18 cellular contexts compared by ENCODE assay signal in genomic region chr11:108818971-108819370, GRCh38.
DNase-seq lines count a peak whose midpoint lies in the region; ATAC-seq and TF ChIP-seq lines count a peak whose summit lies in the region.
"Had no signal": no experiment of that assay in that cellular context is flagged by ENCODE, and none has a peak within 500 bp of the region (broad histone marks: within the 10 kb centered on the region; RNA-seq: fewer than 3 reads in every experiment).

No MANE protein-coding gene starts in this region.

- H3K27ac Mint-ChIP-seq in memory B cell, result peak overlapping the region; percentile 30
- H3K27ac Mint-ChIP-seq: CD4-positive, CD25-positive, alpha-beta regulatory T cell; GM23338 had no signal

- H3K27me3 Mint-ChIP-seq in memory B cell, result no peaks in the 10 kb centered on the region
- H3K27me3 Mint-ChIP-seq: CD4-positive, CD25-positive, alpha-beta regulatory T cell had no signal

- peaks cover 4% of the 10 kb centered on the region for H3K4me1 Mint-ChIP-seq in memory B cell

- no peaks in the 10 kb centered on the region for H3K9me3 Mint-ChIP-seq in memory B cell
- H3K9me3 Mint-ChIP-seq: GM23338 had no signal

- H3K4me3 ChIP-seq in choroid plexus epithelial cell (ENCODE audit: low read depth, low read length), result no peak overlapping the region
- H3K4me3 ChIP-seq: GM23338 had no signal

- H3K4me3 Mint-ChIP-seq in memory B cell, result no peak overlapping the region
- H3K4me3 Mint-ChIP-seq: CD4-positive, CD25-positive, alpha-beta regulatory T cell; GM23338 had no signal

- H3K36me3 Mint-ChIP-seq in memory B cell, result peaks cover 13% of the 10 kb centered on the region
- H3K36me3 Mint-ChIP-seq: CD4-positive, CD25-positive, alpha-beta regulatory T cell had no signal

- DNase-seq in AML-193 (lab: John Stamatoyannopoulos, UW) (peak; percentile 16 to 19), MV-4-11 (lab: John Stamatoyannopoulos, UW) (peak; percentile 22), choroid plexus epithelial cell (ENCODE audit: low read depth) (peak; percentile 24), memory B cell (ENCODE audit: low spot score in 2 of 2) (no peak), NCI-H1417 (lab: John Stamatoyannopoulos, UW) (no peak), KG1 (lab: John Stamatoyannopoulos, UW) (no peak), T1000 (lab: John Stamatoyannopoulos, UW) (no peak)
- DNase-seq: BE2C; Caco-2; CD4-positive, CD25-positive, alpha-beta regulatory T cell; GDM1; KBM-7; NCI-H187 treated with DMSO at 0.1 percent for 48 hours; NCI-H226; NCI-H524; NCI-H82 had no signal

- TF ChIP-seq CTCF in choroid plexus epithelial cell (conservative IDR thresholded peaks at IDR 0.05; ENCODE audit: low read depth, low read length), result no peak

- ATAC-seq in memory B cell (ENCODE audit: low read depth), result no peak
- ATAC-seq: GM23338, HCT116 had no signal

Comparison
In these comparisons a context has a peak if more than half of its experiments do, and no peak if none do; other contexts are left out.
1. DNase-seq: peak in AML-193 (2 of 2), MV-4-11 (single experiment) and choroid plexus epithelial cell (single experiment); none in memory B cell (0 of 2), NCI-H1417 (0 of 3), KG1 (single experiment) and T1000 (single experiment).